ENCODE assay signal across 27 cellular contexts in the genomic region with DNA sequence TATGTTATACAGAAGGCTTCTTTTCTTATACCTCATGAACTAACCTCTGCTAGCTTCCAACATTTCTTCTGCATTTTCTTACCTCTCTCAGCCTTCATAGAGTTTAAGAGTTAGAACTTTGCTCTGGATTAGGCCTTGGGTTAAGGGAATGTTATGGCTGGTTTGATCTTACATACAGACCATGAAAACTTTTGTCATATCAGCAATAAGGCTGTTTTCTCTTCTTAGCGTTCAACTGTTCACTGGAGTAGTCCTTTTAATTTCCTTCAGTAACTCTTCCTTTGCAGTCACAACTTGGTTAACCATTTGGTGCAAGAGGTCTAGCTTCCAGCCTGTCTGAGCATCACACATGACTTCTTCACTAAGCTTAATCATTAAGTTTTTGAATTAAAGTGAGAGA.
"Had no signal": no experiment of that assay in that cellular context is flagged by ENCODE, and none has a peak within 500 bp of the region (broad histone marks: within the 10 kb centered on the region; RNA-seq: fewer than 3 reads in every experiment).

No MANE protein-coding gene starts in this region.

- FAIRE-seq: urothelium cell line had no signal

- DNase-seq: stimulated activated CD4-positive, alpha-beta T cell treated with anti-CD3 and anti-CD28 coated beads, Interleukin-2, amount 100 ng/mL, for 48 hours; stimulated activated CD4-positive, alpha-beta T cell treated with anti-CD3 and anti-CD28 coated beads, Interleukin-4, amount 100 ng/mL, for 1 hour; stimulated activated CD4-positive, alpha-beta T cell treated with anti-CD3 and anti-CD28 coated beads, Interleukin-4, amount 100 ng/mL, for 24 hours; stimulated activated CD4-positive, alpha-beta T cell treated with anti-CD3 and anti-CD28 coated beads, Interleukin-4, amount 100 ng/mL, for 4 hours; stimulated activated CD8-positive, alpha-beta memory T cell treated with anti-CD3 and anti-CD28 coated beads, Interleukin-4, amount 100 ng/mL, for 48 hours; stimulated activated naive B cell treated with anti-CD40 and anti-IgM and Interleukin-4, amounts not matched to agents 10 μg/mL and 1 μg/mL and 100 μg/mL, for 72 hours; stimulated activated naive CD4-positive, alpha-beta T cell; stimulated activated naive CD4-positive, alpha-beta T cell treated with Interleukin-2 at 50 U/mL for 16 hours; stimulated activated naive CD8-positive, alpha-beta T cell treated with anti-CD3 and anti-CD28 coated beads, Interleukin-15, amount 100 ng/mL, for 72 hours; stimulated activated naive CD8-positive, alpha-beta T cell treated with anti-CD3 and anti-CD28 coated beads, Interleukin-15, Interleukin-2, amounts not matched to agents 100 U/mL and 50 U/mL, for 24 hours; stomach; substantia nigra; testis; thyroid gland; tibial artery; transverse colon; trophoblast cell; upper lobe of left lung; upper lobe of right lung; uterus had no signal

- H3K36me3 ChIP-seq: stomach, suprapubic skin, thoracic aorta, thyroid gland, tibial artery, tibial nerve, transverse colon, upper lobe of left lung, upper lobe of right lung, uterus, vagina had no signal

- ATAC-seq: stimulated activated effector memory CD8-positive, alpha-beta T cell treated with anti-CD3 and anti-CD28 coated beads, Interleukin-12 subunit alpha, Interleukin-12 subunit beta, amount 100 ng/mL, for 72 hours; stimulated activated memory B cell treated with anti-CD40 and anti-IgM and Interleukin-4, amounts not matched to agents 10 μg/mL and 1 μg/mL and 100 μg/mL, for 72 hours; stimulated activated naive B cell treated with anti-CD40 and anti-IgM and Interleukin-4, amounts not matched to agents 10 μg/mL and 1 μg/mL and 100 μg/mL, for 72 hours; stimulated activated naive CD8-positive, alpha-beta T cell treated with anti-CD3 and anti-CD28 coated beads, Interleukin-15, amount 100 ng/mL, for 72 hours; stimulated activated naive CD8-positive, alpha-beta T cell treated with anti-CD3 and anti-CD28 coated beads, Interleukin-15, Interleukin-2, amounts not matched to agents 100 U/mL and 50 U/mL, for 24 hours; upper lobe of right lung had no signal

- H3K9me3 ChIP-seq: stomach, suprapubic skin, testis, thoracic aorta, thyroid gland, tibial artery, tibial nerve, transverse colon, upper lobe of left lung, upper lobe of right lung, uterus, vagina had no signal

- H3K4me3 ChIP-seq: stomach, suprapubic skin, testis, thoracic aorta, thyroid gland, tibial artery, tibial nerve, transverse colon, upper lobe of left lung, upper lobe of right lung, uterus, vagina had no signal

- H3K27ac ChIP-seq: stomach, suprapubic skin, testis, thoracic aorta, thyroid gland, tibial artery, tibial nerve, transverse colon, upper lobe of left lung, upper lobe of right lung, uterus, vagina had no signal

- H3K27me3 ChIP-seq: stomach, suprapubic skin, testis, thyroid gland, tibial artery, tibial nerve, transverse colon, upper lobe of left lung, upper lobe of right lung, uterus, vagina had no signal

- H3K4me1 ChIP-seq: stomach, suprapubic skin, testis, thyroid gland, tibial artery, tibial nerve, transverse colon, upper lobe of left lung, upper lobe of right lung, uterus, vagina had no signal
